11 cellular contexts compared by ENCODE assay signal in the genomic region with DNA sequence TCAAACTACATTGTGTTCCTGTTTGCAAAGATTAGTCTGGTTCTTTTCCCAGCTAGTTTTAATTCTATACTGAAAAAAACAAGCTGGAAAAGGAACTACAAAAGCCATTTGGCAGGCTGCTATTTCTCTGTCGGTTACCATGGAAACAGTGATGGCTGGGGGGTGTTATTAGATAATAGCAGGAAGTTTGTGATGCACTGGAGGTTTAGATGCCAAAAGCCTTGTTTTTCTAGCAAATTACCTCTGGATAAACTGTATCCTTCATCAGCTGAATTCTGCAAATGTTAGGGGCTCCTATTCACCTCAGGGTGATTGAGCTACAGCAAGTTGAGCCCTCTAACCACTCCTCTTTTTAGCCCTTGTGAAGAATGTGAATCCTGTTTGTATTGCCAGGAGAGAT. TPM values are rescaled to one million over a fixed set of nuclear protein-coding genes. Genes with fewer than 3 reads are reported as not detected.
DNase-seq lines count a peak whose midpoint lies in the region; ATAC-seq, FAIRE-seq and TF ChIP-seq lines count a peak whose summit lies in the region.
"Had no signal": no experiment of that assay in that cellular context is flagged by ENCODE, and none has a peak within 500 bp of the region (broad histone marks: within the 10 kb centered on the region; RNA-seq: fewer than 3 reads in every experiment).

No MANE protein-coding gene starts in this region.

- peaks cover 4 to 37% (median 28%) of the 10 kb centered on the region in 7 donors for H3K4me1 Mint-ChIP-seq in naive thymus-derived CD4-positive, alpha-beta T cell

- no peaks in the 10 kb centered on the region for H3K27me3 Mint-ChIP-seq in naive thymus-derived CD4-positive, alpha-beta T cell
- H3K27me3 Mint-ChIP-seq: dendritic cell treated with granulocyte-macrophage colony-stimulating factor and Interleukin-4, amounts not matched to agents 40 ng/mL and 50 ng/mL, for 4 days had no signal

- H3K27ac Mint-ChIP-seq in naive thymus-derived CD4-positive, alpha-beta T cell, result peak overlapping the region in 1 of 9 donors; percentile 58
- H3K27ac Mint-ChIP-seq: dendritic cell treated with granulocyte-macrophage colony-stimulating factor and Interleukin-4, amounts not matched to agents 40 ng/mL and 50 ng/mL, for 4 days had no signal

- peak overlapping the region; percentile 33 to 38 for H3K27ac ChIP-seq in thoracic aorta
- no peak overlapping the region for H3K27ac ChIP-seq in naive thymus-derived CD4-positive, alpha-beta T cell (ENCODE audit: low read depth, low read length)
- H3K27ac ChIP-seq: prostate gland, VCaP had no signal

- FAIRE-seq in HTR-8/SVneo (lab: Jason Lieb, UNC), result no peak

- ATAC-seq in left lobe of liver, result peak; percentile 46
- ATAC-seq in thoracic aorta (ENCODE audit: insufficient number of reproducible peaks, low FRiP score, low read depth), result peak; percentile 33
- no peak for ATAC-seq in naive thymus-derived CD4-positive, alpha-beta T cell

- no peaks in the 10 kb centered on the region for H3K9me3 ChIP-seq in thoracic aorta
- H3K9me3 ChIP-seq in naive thymus-derived CD4-positive, alpha-beta T cell (ENCODE audit: control insufficient read depth in 2 of 3, low read length in 3 of 3), result no peaks in the 10 kb centered on the region
- H3K9me3 ChIP-seq: prostate gland had no signal

- POLR2A ChIA-PET in naive thymus-derived CD4-positive, alpha-beta T cell (lab: Charles Lee), result no interaction called here

- DNase-seq in NCI-H446 (lab: John Stamatoyannopoulos, UW) (peak; percentile 55 to 61), cerebellum (ENCODE audit: low spot score) (peak; percentile 59), left lobe of liver (ENCODE audit: low spot score) (no peak), thoracic aorta (ENCODE audit: low spot score) (no peak), HTR-8/SVneo (ENCODE audit: insufficient read length, low spot score) (no peak), SKM-1 treated with dmso at 0.1 percent for 144 hours (lab: John Stamatoyannopoulos, UW; ENCODE audit: unreplicated experiment) (no peak)
- no peak for DNase-seq in naive thymus-derived CD4-positive, alpha-beta T cell
- DNase-seq: MM.1S had no signal

- no peak overlapping the region for H3K4me3 ChIP-seq in thoracic aorta
- H3K4me3 ChIP-seq in naive thymus-derived CD4-positive, alpha-beta T cell (ENCODE audit: low read length), result no peak overlapping the region
- H3K4me3 ChIP-seq: prostate gland had no signal

- no peak for TF ChIP-seq CTCF in thoracic aorta (IDR thresholded peaks at IDR 0.05)

- no peak overlapping the region for H3K4me3 Mint-ChIP-seq in naive thymus-derived CD4-positive, alpha-beta T cell
- H3K4me3 Mint-ChIP-seq: dendritic cell treated with granulocyte-macrophage colony-stimulating factor and Interleukin-4, amounts not matched to agents 40 ng/mL and 50 ng/mL, for 4 days had no signal

- H3K9me3 Mint-ChIP-seq in naive thymus-derived CD4-positive, alpha-beta T cell, result no peaks in the 10 kb centered on the region
- H3K9me3 Mint-ChIP-seq: dendritic cell treated with granulocyte-macrophage colony-stimulating factor and Interleukin-4, amounts not matched to agents 40 ng/mL and 50 ng/mL, for 4 days had no signal

- CTCF ChIA-PET in naive thymus-derived CD4-positive, alpha-beta T cell (lab: Charles Lee), result no interaction called here

- intact Hi-C loops in naive thymus-derived CD4-positive, alpha-beta T cell (cut with micrococcal nuclease), result no loop called here

- peaks cover 10 to 16% of the 10 kb centered on the region in 2 donors for H3K4me1 ChIP-seq in thoracic aorta (ENCODE audit: control insufficient read depth in 1 of 2, low read depth in 2 of 2)
- no peaks in the 10 kb centered on the region for H3K4me1 ChIP-seq in naive thymus-derived CD4-positive, alpha-beta T cell (ENCODE audit: control insufficient read depth in 2 of 2, insufficient read depth in 2 of 2, low read length in 2 of 2)

- peaks cover 11% of the 10 kb centered on the region for H3K36me3 ChIP-seq in thoracic aorta
- peaks cover 10 to 77% (median 20%) of the 10 kb centered on the region in 3 experiments for H3K36me3 ChIP-seq in naive thymus-derived CD4-positive, alpha-beta T cell (ENCODE audit: control insufficient read depth in 2 of 3, insufficient read depth in 3 of 3, low read length in 3 of 3)

- H3K36me3 Mint-ChIP-seq in naive thymus-derived CD4-positive, alpha-beta T cell, result peaks cover 17 to 81% (median 53%) of the 10 kb centered on the region in 5 donors

- no peaks in the 10 kb centered on the region for H3K27me3 ChIP-seq in thoracic aorta (replicated peaks; ENCODE audit: insufficient read depth)
- H3K27me3 ChIP-seq in naive thymus-derived CD4-positive, alpha-beta T cell (ENCODE audit: control insufficient read depth in 2 of 2, insufficient read depth in 2 of 2, low read length in 2 of 2), result no peaks in the 10 kb centered on the region

RNA-seq across cellular contexts. Expression of a gene that starts 25.2 kb away (rescaled TPM):
- 30.8 TPM for total RNA-seq in cerebellum
- total RNA-seq in left lobe of liver, result 14.6 TPM
- 10 to 100 TPM; 28.1 to 65.5 TPM for total RNA-seq in thoracic aorta
- 10 to 100 TPM; 28.9 to 32.8 (median 30.2) TPM for total RNA-seq in naive thymus-derived CD4-positive, alpha-beta T cell
- 10 to 100 TPM; 39.1 to 43.2 TPM for polyA plus RNA-seq in naive thymus-derived CD4-positive, alpha-beta T cell

RNA-seq across cellular contexts. Expression of a gene that starts 36.6 kb away (rescaled TPM):
- total RNA-seq in cerebellum (17.8 TPM), left lobe of liver (10.3 TPM), thoracic aorta (1,000 to 10,000 TPM; 1,114 to 1,404 TPM)
- 1 to 10 TPM in 1 of 5 experiments, under 1 TPM in 2, not detected in 2; 0.36 to 1.5 (median 0.64) TPM for total RNA-seq in naive thymus-derived CD4-positive, alpha-beta T cell
- polyA plus RNA-seq in naive thymus-derived CD4-positive, alpha-beta T cell, result not detected

Comparison
In these comparisons a context has a peak if more than half of its experiments do, and no peak if none do; other contexts are left out.
1. DNase-seq: peak in NCI-H446 (2 of 2) and cerebellum (single experiment); none in left lobe of liver (single experiment), thoracic aorta (single experiment), HTR-8/SVneo (single experiment), naive thymus-derived CD4-positive, alpha-beta T cell (0 of 9) and SKM-1 treated with dmso at 0.1 percent for 144 hours (single experiment).
2. RNA of a gene that starts 36.6 kb away (total RNA-seq): 1,114 to 1,404 TPM in thoracic aorta; 17.8 TPM in cerebellum (single experiment), 10.3 TPM in left lobe of liver (single experiment) and 0.36 to 1.5 TPM in naive thymus-derived CD4-positive, alpha-beta T cell; every median in the first group is over 10 times any median in the second.